ENCODE assay signal across 1 cellular context in the genomic region with DNA sequence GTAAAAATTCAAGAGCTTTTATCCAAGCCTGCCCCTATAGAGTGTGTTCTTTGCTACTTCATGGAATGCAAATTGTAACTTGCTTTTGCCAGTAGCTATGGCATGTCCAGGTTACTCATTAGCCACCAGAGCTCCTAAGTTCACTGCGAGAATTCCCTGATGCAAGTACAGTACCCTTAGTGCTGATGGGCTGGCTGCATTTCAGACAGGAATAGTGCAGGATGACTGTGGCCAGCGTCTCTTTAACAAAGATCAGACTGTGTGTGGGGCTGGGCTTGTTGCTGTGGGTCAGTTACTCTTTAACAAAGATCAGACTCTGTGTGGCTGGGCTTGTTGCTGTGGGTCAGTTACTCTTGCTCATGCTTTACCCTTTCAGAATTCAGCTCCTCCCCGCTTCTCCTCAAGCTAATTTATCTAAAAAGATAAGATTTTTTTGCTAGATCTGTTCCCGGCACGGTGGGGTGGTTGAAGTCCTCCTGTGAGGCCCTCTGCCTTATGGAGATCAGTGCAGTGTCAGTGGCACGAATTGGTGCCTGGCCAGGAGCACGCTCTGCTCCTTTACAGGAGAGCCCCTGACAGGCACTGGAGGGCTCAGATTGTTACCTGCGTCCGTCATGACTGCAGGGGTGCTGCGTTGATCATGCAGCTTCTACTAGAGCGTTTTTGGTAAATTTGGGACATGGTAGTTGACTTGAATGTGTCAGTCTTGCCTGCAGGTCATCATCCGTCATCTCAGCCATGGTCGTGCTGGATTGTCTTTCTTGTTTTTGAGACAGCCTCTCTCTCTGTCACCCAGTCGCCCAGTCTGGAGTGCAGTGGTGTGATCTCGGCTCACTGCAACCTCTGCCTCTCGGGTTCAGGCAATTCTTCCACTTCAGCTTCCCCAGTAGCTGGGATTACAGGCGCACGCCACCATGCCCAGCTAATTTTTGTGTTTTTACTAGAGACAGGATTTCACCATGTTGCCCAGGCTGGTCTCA.
TF ChIP-seq lines count a peak whose summit lies in the region.

No MANE protein-coding gene starts in this region.

TF ChIP-seq in HepG2, 621 proteins besides CTCF, POLR2A, EP300 and RAD21 (continued from another document and continues in another):
- TF ChIP-seq DR1 (CRISPR knock-in tag; IDR thresholded peaks at IDR 0.05) (peak; percentile 75), ZNF274 (CRISPR knock-in tag; IDR thresholded peaks at IDR 0.05) (no peak), BRCA1 (CRISPR knock-in tag; IDR thresholded peaks at IDR 0.05) (no peak), ZEB1 (IDR thresholded peaks at IDR 0.05; ENCODE audit: insufficient replicate concordance, low read depth) (no peak), TCF7 (IDR thresholded peaks at IDR 0.05; ENCODE audit: low read depth) (no peak), ZFP36L1 (CRISPR knock-in tag; IDR thresholded peaks at IDR 0.05) (0 out of 2 replicates have a peak, but pooled peaks have one; percentile 62), ZNF101 (CRISPR knock-in tag; IDR thresholded peaks at IDR 0.05; ENCODE audit: borderline replicate concordance, low read depth) (no peak), AHR (CRISPR knock-in tag; IDR thresholded peaks at IDR 0.05) (no peak), ZNF24 (IDR thresholded peaks at IDR 0.05) (no peak), CHD2 (IDR thresholded peaks at IDR 0.05; ENCODE audit: low read depth, low read length) (no peak), ZNF607 (CRISPR knock-in tag; IDR thresholded peaks at IDR 0.05; ENCODE audit: borderline replicate concordance) (no peak), POGZ (CRISPR knock-in tag; IDR thresholded peaks at IDR 0.05) (peak; percentile 14; the same call in 1 of the 2 replicates), ZNF441 (CRISPR knock-in tag; IDR thresholded peaks at IDR 0.05; ENCODE audit: borderline replicate concordance) (0 out of 2 replicates have a peak, but pooled peaks have one; percentile 22), ZNF703 (CRISPR knock-in tag; IDR thresholded peaks at IDR 0.05; ENCODE audit: borderline replicate concordance) (no peak), IRF1 (CRISPR knock-in tag; IDR thresholded peaks at IDR 0.05; ENCODE audit: low read depth) (no peak), ZNF337 (CRISPR knock-in tag; IDR thresholded peaks at IDR 0.05; ENCODE audit: borderline replicate concordance, low read depth) (0 out of 2 replicates have a peak, but pooled peaks have one; percentile 5), SRF (IDR thresholded peaks at IDR 0.05; ENCODE audit: low read depth, low read length) (no peak), ZNF318 (CRISPR knock-in tag; IDR thresholded peaks at IDR 0.05) (no peak), ZNF761 (CRISPR knock-in tag; conservative IDR thresholded peaks at IDR 0.05) (no peak), ZNF598 (CRISPR knock-in tag; IDR thresholded peaks at IDR 0.05; ENCODE audit: borderline replicate concordance) (no peak), SIN3B (IDR thresholded peaks at IDR 0.05; ENCODE audit: low read length) (no peak), PITX1 (CRISPR knock-in tag; IDR thresholded peaks at IDR 0.05) (peak; percentile 43; the same call in 1 of the 2 replicates), YY1 (IDR thresholded peaks at IDR 0.05; ENCODE audit: insufficient read depth, insufficient replicate concordance, low read depth, low read length) (no peak), FUBP1 (CRISPR knock-in tag; IDR thresholded peaks at IDR 0.05; ENCODE audit: borderline replicate concordance) (no peak), AFF4 (CRISPR knock-in tag; IDR thresholded peaks at IDR 0.05) (no peak; the same call in 1 of the 2 replicates), ZNF138 (CRISPR knock-in tag; IDR thresholded peaks at IDR 0.05; ENCODE audit: low read depth) (no peak), ZNF326 (CRISPR knock-in tag; IDR thresholded peaks at IDR 0.05; ENCODE audit: borderline replicate concordance) (no peak), ZNF564 (CRISPR knock-in tag; IDR thresholded peaks at IDR 0.05) (no peak), NCOA1 (CRISPR knock-in tag; IDR thresholded peaks at IDR 0.05) (no peak; the same call in 1 of the 2 replicates), ERF (CRISPR knock-in tag; IDR thresholded peaks at IDR 0.05) (peak; percentile 49; the same call in 1 of the 2 replicates)
- TF ChIP-seq, protein P1, sequence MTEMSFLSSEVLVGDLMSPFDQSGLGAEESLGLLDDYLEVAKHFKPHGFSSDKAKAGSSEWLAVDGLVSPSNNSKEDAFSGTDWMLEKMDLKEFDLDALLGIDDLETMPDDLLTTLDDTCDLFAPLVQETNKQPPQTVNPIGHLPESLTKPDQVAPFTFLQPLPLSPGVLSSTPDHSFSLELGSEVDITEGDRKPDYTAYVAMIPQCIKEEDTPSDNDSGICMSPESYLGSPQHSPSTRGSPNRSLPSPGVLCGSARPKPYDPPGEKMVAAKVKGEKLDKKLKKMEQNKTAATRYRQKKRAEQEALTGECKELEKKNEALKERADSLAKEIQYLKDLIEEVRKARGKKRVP (CRISPR knock-in tag; IDR thresholded peaks at IDR 0.05), result peak in 1 of 2 experiments; percentile 92; a peak in 2 of 4 replicates
- TF ChIP-seq, protein P2, sequence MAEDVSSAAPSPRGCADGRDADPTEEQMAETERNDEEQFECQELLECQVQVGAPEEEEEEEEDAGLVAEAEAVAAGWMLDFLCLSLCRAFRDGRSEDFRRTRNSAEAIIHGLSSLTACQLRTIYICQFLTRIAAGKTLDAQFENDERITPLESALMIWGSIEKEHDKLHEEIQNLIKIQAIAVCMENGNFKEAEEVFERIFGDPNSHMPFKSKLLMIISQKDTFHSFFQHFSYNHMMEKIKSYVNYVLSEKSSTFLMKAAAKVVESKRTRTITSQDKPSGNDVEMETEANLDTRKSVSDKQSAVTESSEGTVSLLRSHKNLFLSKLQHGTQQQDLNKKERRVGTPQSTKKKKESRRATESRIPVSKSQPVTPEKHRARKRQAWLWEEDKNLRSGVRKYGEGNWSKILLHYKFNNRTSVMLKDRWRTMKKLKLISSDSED (CRISPR knock-in tag; IDR thresholded peaks at IDR 0.05), result no peak
- TF ChIP-seq, protein P3, sequence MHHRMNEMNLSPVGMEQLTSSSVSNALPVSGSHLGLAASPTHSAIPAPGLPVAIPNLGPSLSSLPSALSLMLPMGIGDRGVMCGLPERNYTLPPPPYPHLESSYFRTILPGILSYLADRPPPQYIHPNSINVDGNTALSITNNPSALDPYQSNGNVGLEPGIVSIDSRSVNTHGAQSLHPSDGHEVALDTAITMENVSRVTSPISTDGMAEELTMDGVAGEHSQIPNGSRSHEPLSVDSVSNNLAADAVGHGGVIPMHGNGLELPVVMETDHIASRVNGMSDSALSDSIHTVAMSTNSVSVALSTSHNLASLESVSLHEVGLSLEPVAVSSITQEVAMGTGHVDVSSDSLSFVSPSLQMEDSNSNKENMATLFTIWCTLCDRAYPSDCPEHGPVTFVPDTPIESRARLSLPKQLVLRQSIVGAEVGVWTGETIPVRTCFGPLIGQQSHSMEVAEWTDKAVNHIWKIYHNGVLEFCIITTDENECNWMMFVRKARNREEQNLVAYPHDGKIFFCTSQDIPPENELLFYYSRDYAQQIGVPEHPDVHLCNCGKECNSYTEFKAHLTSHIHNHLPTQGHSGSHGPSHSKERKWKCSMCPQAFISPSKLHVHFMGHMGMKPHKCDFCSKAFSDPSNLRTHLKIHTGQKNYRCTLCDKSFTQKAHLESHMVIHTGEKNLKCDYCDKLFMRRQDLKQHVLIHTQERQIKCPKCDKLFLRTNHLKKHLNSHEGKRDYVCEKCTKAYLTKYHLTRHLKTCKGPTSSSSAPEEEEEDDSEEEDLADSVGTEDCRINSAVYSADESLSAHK (CRISPR knock-in tag; IDR thresholded peaks at IDR 0.05; ENCODE audit: borderline replicate concordance), result no peak
- TF ChIP-seq, protein P4, sequence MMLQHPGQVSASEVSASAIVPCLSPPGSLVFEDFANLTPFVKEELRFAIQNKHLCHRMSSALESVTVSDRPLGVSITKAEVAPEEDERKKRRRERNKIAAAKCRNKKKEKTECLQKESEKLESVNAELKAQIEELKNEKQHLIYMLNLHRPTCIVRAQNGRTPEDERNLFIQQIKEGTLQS (CRISPR knock-in tag; IDR thresholded peaks at IDR 0.05), result peak; percentile 29; the same call in 1 of the 2 replicates
